In the genomic region with DNA sequence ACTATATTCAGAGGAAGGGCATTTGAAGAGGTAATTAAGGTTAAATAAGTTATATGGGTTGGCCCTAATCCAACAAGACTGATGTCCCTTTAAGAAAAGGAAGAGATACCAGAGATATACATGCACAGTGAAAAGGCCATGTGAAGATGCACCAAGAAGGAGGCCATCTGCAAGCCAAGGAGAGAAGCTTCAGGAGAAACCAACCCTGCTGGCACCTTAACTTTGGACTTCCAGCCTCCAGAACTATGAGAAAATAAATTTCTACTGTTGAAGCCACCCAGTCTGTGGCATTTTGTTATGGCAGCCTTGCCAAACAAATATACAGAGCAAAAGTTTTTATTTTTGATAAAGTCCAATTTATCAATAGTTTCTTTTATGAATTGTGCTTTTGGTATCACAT, we compare ENCODE assay signal across 24 cellular contexts.
"Had no signal": no experiment of that assay in that cellular context is flagged by ENCODE, and none has a peak within 500 bp of the region (broad histone marks: within the 10 kb centered on the region; RNA-seq: fewer than 3 reads in every experiment).

No MANE protein-coding gene starts in this region.

- H3K4me2 ChIP-seq: hepatocyte had no signal

- H3K36me3 ChIP-seq: esophagus muscularis mucosa, gastroesophageal sphincter, heart left ventricle, left lung, lower lobe of right lung had no signal

- H3K27me3 ChIP-seq: dorsolateral prefrontal cortex, esophagus muscularis mucosa, foreskin keratinocyte, gastroesophageal sphincter, heart left ventricle, hepatocyte, left lung had no signal

- H3K4me3 Mint-ChIP-seq: immature natural killer cell, mesothelial cell of epicardium, naive B cell had no signal

- H3K27me3 Mint-ChIP-seq: naive B cell had no signal

- H2AFZ ChIP-seq: hepatocyte had no signal

- FAIRE-seq: colon, endothelial cell of umbilical vein, frontal cortex, keratinocyte had no signal

- H3K4me3 ChIP-seq: coronary artery, dorsolateral prefrontal cortex, esophagus muscularis mucosa, gastroesophageal sphincter, heart left ventricle, hepatocyte, left lung, lower lobe of right lung, mucosa of descending colon had no signal

- DNase-seq: dermis blood vessel endothelial cell; dorsolateral prefrontal cortex; effector CD4-positive, alpha-beta T cell; effector memory CD4-positive, alpha-beta T cell; foreskin keratinocyte; heart left ventricle; hypothalamus; immature natural killer cell; left cardiac atrium; left lung; left ventricle myocardium superior; lower lobe of right lung; mesenchymal stem cell; mucosa of descending colon; naive B cell had no signal

- H3K27ac ChIP-seq: coronary artery, dorsolateral prefrontal cortex, esophagus muscularis mucosa, foreskin keratinocyte, gastroesophageal sphincter, heart left ventricle, hepatocyte, left lung, lower lobe of right lung had no signal

- H3K9me3 Mint-ChIP-seq: immature natural killer cell had no signal

- H3K27ac Mint-ChIP-seq: immature natural killer cell, mesothelial cell of epicardium had no signal

- H3K36me3 Mint-ChIP-seq: immature natural killer cell had no signal

- H3K4me1 ChIP-seq: foreskin keratinocyte had no signal

- H3K9me3 ChIP-seq: esophagus muscularis mucosa, gastroesophageal sphincter, left lung, lower lobe of right lung, mucosa of descending colon had no signal

- ATAC-seq: foreskin keratinocyte, gastroesophageal sphincter, heart left ventricle, left cardiac atrium, left lung, left ventricle myocardium superior, lower lobe of right lung, mucosa of descending colon had no signal
